8 cellular contexts compared by ENCODE assay signal in the genomic region with DNA sequence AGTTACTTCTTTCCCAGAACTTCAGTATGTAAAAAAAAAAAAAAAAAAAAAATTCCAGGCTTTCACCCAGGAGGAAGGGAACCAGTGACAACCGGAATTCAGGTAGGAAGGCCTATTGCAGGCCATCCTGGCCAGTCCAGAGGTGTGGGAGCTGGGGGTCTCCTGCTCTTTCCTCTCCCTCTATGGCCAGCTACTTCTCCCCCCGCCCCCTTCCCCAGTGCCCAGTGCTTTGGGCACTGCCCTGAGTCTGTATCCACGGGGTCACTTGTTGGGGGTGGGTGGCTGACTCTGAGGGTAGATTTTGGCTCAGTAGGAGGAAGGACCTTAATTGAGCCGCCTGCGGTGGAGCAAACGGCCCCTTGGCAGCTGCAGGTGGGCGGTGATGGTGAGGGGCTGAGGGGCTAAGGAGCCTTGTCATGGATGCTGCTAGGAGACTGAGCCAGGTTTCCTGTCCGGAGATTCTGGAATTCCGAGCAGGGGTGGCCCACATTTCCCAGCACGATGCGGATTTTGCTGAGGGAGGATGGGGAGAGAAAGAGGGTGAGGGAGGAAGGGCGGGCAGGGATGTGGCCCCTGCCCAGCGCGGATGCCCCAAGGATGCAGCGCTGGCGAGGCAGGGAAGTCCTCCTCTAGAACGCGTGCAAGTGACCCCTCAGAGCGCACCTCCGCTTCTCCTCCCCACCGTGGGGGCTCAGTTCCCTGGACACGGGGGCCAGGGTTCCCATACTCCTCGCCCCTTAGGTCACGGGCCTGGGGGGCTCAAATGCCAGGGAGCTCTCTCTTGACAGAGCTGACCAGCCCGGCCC. TPM values are rescaled to one million over a fixed set of nuclear protein-coding genes. Genes with fewer than 3 reads are reported as not detected.
A peak's percentile ranks its signal among the peaks of the same experiment; 100 is the strongest.
DNase-seq lines count a peak whose midpoint lies in the region; ATAC-seq and TF ChIP-seq lines count a peak whose summit lies in the region.

No MANE protein-coding gene starts in this region.

- TF ChIP-seq CTCF in mammary epithelial cell (conservative IDR thresholded peaks at IDR 0.05 in 1 of 2, IDR thresholded peaks at IDR 0.05 in 1 of 2; ENCODE audit: extremely low read depth in 1 of 2, insufficient read depth in 1 of 2, low read depth in 1 of 2, low read length in 2 of 2) = no peak
- TF ChIP-seq CTCF in lung (IDR thresholded peaks at IDR 0.05; ENCODE audit: control extremely low read depth, extremely low read depth) = no peak
- TF ChIP-seq CTCF in upper lobe of left lung (IDR thresholded peaks at IDR 0.05) = no peak

- no peak for ATAC-seq in activated T-cell treated with anti-CD3 and anti-CD28 coated beads, Interleukin-2, amount 50 U/mL, for 72 hours (replicated peaks in 1 of 2)
- ATAC-seq in lung (ENCODE audit: insufficient read depth, low FRiP score) (no peak), upper lobe of left lung (ENCODE audit: low FRiP score in 2 of 2) (peak in 1 of 2 donors; percentile 2), GM21526 (IDR thresholded peaks at IDR 0.05; ENCODE audit: low FRiP score, unreplicated experiment) (no peak), GM19328 (IDR thresholded peaks at IDR 0.05; ENCODE audit: unreplicated experiment) (no peak)

- intact Hi-C loops in mammary epithelial cell (cut with micrococcal nuclease) = no loop called here

- H4K20me1 ChIP-seq in mammary epithelial cell (ENCODE audit: insufficient read depth, low read length) = no peaks in the 10 kb centered on the region

- WGBS in mammary epithelial cell (ENCODE audit: low coverage, missing lambda C conversion rate) = 71% methylated on average over 8 of the region's 25 CpGs
- 34 to 45% methylated on average over 24 to 25 of the region's 25 CpGs for WGBS in lung, 2 donors
- WGBS in upper lobe of left lung, 2 donors = 40 to 46% methylated on average over 20 to 25 of the region's 25 CpGs

- no peaks in the 10 kb centered on the region for H3K27me3 ChIP-seq in mammary epithelial cell (ENCODE audit: insufficient read depth, low read length)
- no peaks in the 10 kb centered on the region for H3K27me3 ChIP-seq in lung (ENCODE audit: control insufficient read depth, insufficient read depth)
- no peaks in the 10 kb centered on the region for H3K27me3 ChIP-seq in upper lobe of left lung

- no peak for TF ChIP-seq POLR2A in upper lobe of left lung (IDR thresholded peaks at IDR 0.05)

- no TSS peak for BruUV-seq in mammary epithelial cell (replicated peaks; lab: Mats Ljungman, UMichigan)

- H3K79me2 ChIP-seq in mammary epithelial cell (ENCODE audit: insufficient read depth, low read length) = peaks cover 35% of the 10 kb centered on the region

- CTCF ChIA-PET in mammary epithelial cell (lab: Charles Lee; ENCODE audit: low non-redundant PET) = no interaction called here

- H3K4me1 Mint-ChIP-seq in activated T-cell treated with anti-CD3 and anti-CD28 coated beads, Interleukin-2, amount 50 U/mL, for 72 hours (ENCODE audit: low read depth) = peaks cover 33% of the 10 kb centered on the region

- peaks cover 18% of the 10 kb centered on the region for H3K4me1 ChIP-seq in mammary epithelial cell (ENCODE audit: insufficient read depth, low read length)
- H3K4me1 ChIP-seq in lung (ENCODE audit: control insufficient read depth in 2 of 2, insufficient read depth in 2 of 2, low read length in 2 of 2) = peaks cover 2 to 24% of the 10 kb centered on the region in 2 donors
- peaks cover 27 to 42% (median 30%) of the 10 kb centered on the region in 4 donors for H3K4me1 ChIP-seq in upper lobe of left lung

- peak overlapping the region; percentile 62 to 79 (median 67) for H3K4me3 ChIP-seq in mammary epithelial cell (replicated peaks in 1 of 3; ENCODE audit: insufficient read depth in 1 of 3, low read depth in 2 of 3, low read length in 3 of 3)
- H3K4me3 ChIP-seq in lung = peak overlapping the region; percentile 29
- peak overlapping the region; percentile 31 to 97 (median 79) for H3K4me3 ChIP-seq in upper lobe of left lung

- peaks cover 0 to 6% of the 10 kb centered on the region in 2 donors for H3K9me3 Mint-ChIP-seq in activated T-cell treated with anti-CD3 and anti-CD28 coated beads, Interleukin-2, amount 50 U/mL, for 72 hours

- H3K9me3 ChIP-seq in mammary epithelial cell (replicated peaks; ENCODE audit: insufficient read depth, low read length) = no peaks in the 10 kb centered on the region
- H3K9me3 ChIP-seq in lung (ENCODE audit: control insufficient read depth in 2 of 2, insufficient read depth in 1 of 2, low read length in 1 of 2) = no peaks in the 10 kb centered on the region
- no peaks in the 10 kb centered on the region for H3K9me3 ChIP-seq in upper lobe of left lung

- H3K9ac ChIP-seq in mammary epithelial cell (ENCODE audit: insufficient read depth, low read length) = peak overlapping the region; percentile 33

- in situ Hi-C loops in mammary epithelial cell (cut with MboI; ENCODE audit: low sequenced_read_pairs in 2 of 2) = no loop called here

- H3K36me3 Mint-ChIP-seq in activated T-cell treated with anti-CD3 and anti-CD28 coated beads, Interleukin-2, amount 50 U/mL, for 72 hours (ENCODE audit: insufficient read depth in 2 of 2) = peaks cover 8% of the 10 kb centered on the region in 2 donors

- peak overlapping the region; percentile 70 for H3K4me2 ChIP-seq in mammary epithelial cell (ENCODE audit: insufficient read depth, low read depth, low read length)

- peak overlapping the region; percentile 85 to 87 for H3K4me3 Mint-ChIP-seq in activated T-cell treated with anti-CD3 and anti-CD28 coated beads, Interleukin-2, amount 50 U/mL, for 72 hours

- H2AFZ ChIP-seq in mammary epithelial cell (ENCODE audit: low read depth, low read length) = peak overlapping the region; percentile 59

- no peak for DNase-seq in activated T-cell treated with anti-CD3 and anti-CD28 coated beads, Interleukin-2, amount 50 U/mL, for 72 hours
- no peak for DNase-seq in activated T-cell treated with anti-CD3 and anti-CD28 coated beads, Interleukin-2, amount 50 U/mL, for 48 hours
- DNase-seq in mammary epithelial cell (no peak), lung (ENCODE audit: low spot score) (no peak), upper lobe of left lung (peak in 1 of 2 donors; percentile 43), hypothalamus (lab: John Stamatoyannopoulos, UW) (no peak)

- H3K36me3 ChIP-seq in mammary epithelial cell (ENCODE audit: insufficient read depth, low read length) (no peaks in the 10 kb centered on the region), lung (ENCODE audit: control insufficient read depth in 2 of 2, insufficient read depth in 2 of 2, low read length in 2 of 2) (no peaks in the 10 kb centered on the region), upper lobe of left lung (no peaks in the 10 kb centered on the region)

- dilution Hi-C loops in mammary epithelial cell (cut with HindIII; ENCODE audit: low sequenced_read_pairs) = no loop called here

- H3K27ac ChIP-seq in mammary epithelial cell (ENCODE audit: insufficient read depth, low read depth, low read length) (no peak overlapping the region), lung (ENCODE audit: low read depth in 1 of 2, low read length in 1 of 2) (peak overlapping the region; percentile 82 to 89), upper lobe of left lung (peak overlapping the region; percentile 94 to 98 (median 96))

- H3K27me3 Mint-ChIP-seq in activated T-cell treated with anti-CD3 and anti-CD28 coated beads, Interleukin-2, amount 50 U/mL, for 72 hours (ENCODE audit: low read depth) = no peaks in the 10 kb centered on the region

- no peak for TF ChIP-seq EP300 in upper lobe of left lung (IDR thresholded peaks at IDR 0.05)

- H3K27ac Mint-ChIP-seq in activated T-cell treated with anti-CD3 and anti-CD28 coated beads, Interleukin-2, amount 50 U/mL, for 72 hours = peak overlapping the region; percentile 95

RNA-seq across cellular contexts. Expression of gene PHF2, which starts 1.3 kb away (rescaled TPM):
- total RNA-seq in activated T-cell treated with anti-CD3 and anti-CD28 coated beads, Interleukin-2, amount 50 U/mL, for 72 hours = 10 to 100 TPM; 23.3 to 27.6 TPM
- total RNA-seq in mammary epithelial cell (10 to 100 TPM; 11.0 to 13.6 TPM), lung (10 to 100 TPM; 33.3 to 33.6 TPM), upper lobe of left lung (10 to 100 TPM; 33.6 to 41.7 (median 37.9) TPM)
- polyA plus RNA-seq in mammary epithelial cell (5.9 TPM), lung (10 to 100 TPM; 20.1 to 27.1 TPM)
- polyA minus RNA-seq in mammary epithelial cell = 8.9 TPM

Comparison
In these comparisons a context has a peak if more than half of its experiments do, and no peak if none do; other contexts are left out.
1. H3K4me3 ChIP-seq: peak in every context shown above with its lines; median percentile 79 in upper lobe of left lung; 67 in mammary epithelial cell; 29 in lung.